25 cellular contexts compared by ENCODE assay signal in the genomic region with DNA sequence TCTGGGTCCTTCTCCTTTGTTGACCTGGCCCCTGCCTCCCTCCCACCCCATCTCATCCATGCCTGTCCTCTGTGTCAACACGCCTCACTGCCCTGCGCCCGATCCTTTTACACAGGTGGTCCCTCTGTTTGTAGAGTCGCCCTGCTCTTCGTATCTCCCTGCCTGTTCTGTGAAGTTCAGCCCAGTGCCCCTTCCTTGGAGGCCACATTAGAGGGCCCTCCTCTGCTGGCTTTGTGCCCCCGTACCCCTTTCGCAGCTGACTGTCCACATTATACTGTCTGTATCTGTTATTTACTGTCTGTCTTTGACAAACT. TPM values are rescaled to one million over a fixed set of nuclear protein-coding genes. Genes with fewer than 3 reads are reported as not detected.
DNase-seq lines count a peak whose midpoint lies in the region; ATAC-seq and TF ChIP-seq lines count a peak whose summit lies in the region.
"Had no signal": no experiment of that assay in that cellular context is flagged by ENCODE, and none has a peak within 500 bp of the region (broad histone marks: within the 10 kb centered on the region; RNA-seq: fewer than 3 reads in every experiment).

No MANE protein-coding gene starts in this region.

- peaks cover 37% of the 10 kb centered on the region for H3K36me3 Mint-ChIP-seq in Calu3 (ENCODE audit: insufficient read depth, unreplicated experiment)
- no peaks in the 10 kb centered on the region for H3K36me3 Mint-ChIP-seq in nephron (ENCODE audit: low read depth)
- H3K36me3 Mint-ChIP-seq: stimulated activated effector memory CD8-positive, alpha-beta T cell treated with anti-CD3 and anti-CD28 coated beads, Interleukin-12 subunit alpha, Interleukin-12 subunit beta, amount 100 ng/mL, for 72 hours had no signal

- WGBS in thyroid gland, 2 donors = 76 to 86% methylated on average over 7 of the region's 7 CpGs

- no TSS peak for BruUV-seq in Calu3 (replicated peaks; lab: Mats Ljungman, UMichigan)

- H3K27ac ChIP-seq in RWPE1 = peak overlapping the region; percentile 78
- peak overlapping the region; percentile 38 to 57 (median 52) for H3K27ac ChIP-seq in thyroid gland
- H3K27ac ChIP-seq: neutrophil, SK-N-MC, suprapubic skin had no signal

- peaks cover 92% of the 10 kb centered on the region for H3K4me1 Mint-ChIP-seq in Calu3 (ENCODE audit: low read depth, unreplicated experiment)
- peaks cover 85% of the 10 kb centered on the region for H3K4me1 Mint-ChIP-seq in nephron
- H3K4me1 Mint-ChIP-seq: activated CD4-positive, alpha-beta T cell treated with anti-CD3 and anti-CD28 coated beads for 36 hours; stimulated activated effector memory CD8-positive, alpha-beta T cell treated with anti-CD3 and anti-CD28 coated beads, Interleukin-12 subunit alpha, Interleukin-12 subunit beta, amount 100 ng/mL, for 72 hours had no signal

- H3K4me3 Mint-ChIP-seq in Calu3 (ENCODE audit: low read depth, unreplicated experiment) = peak overlapping the region; percentile 23
- H3K4me3 Mint-ChIP-seq in nephron = no peak overlapping the region
- H3K4me3 Mint-ChIP-seq: activated CD4-positive, alpha-beta T cell treated with anti-CD3 and anti-CD28 coated beads for 36 hours; activated T-cell treated with anti-CD3 and anti-CD28 coated beads, Interleukin-2, amount 50 U/mL, for 4 hours; endodermal cell; stimulated activated effector memory CD8-positive, alpha-beta T cell treated with anti-CD3 and anti-CD28 coated beads, Interleukin-12 subunit alpha, Interleukin-12 subunit beta, amount 100 ng/mL, for 72 hours had no signal

- no peak for ATAC-seq in GM18520 (IDR thresholded peaks at IDR 0.05; ENCODE audit: unreplicated experiment)
- no peak for ATAC-seq in HG03159 (IDR thresholded peaks at IDR 0.05; ENCODE audit: unreplicated experiment)
- ATAC-seq: activated CD4-positive, alpha-beta T cell treated with anti-CD3 and anti-CD28 coated beads for 36 hours; activated T-cell treated with anti-CD3 and anti-CD28 coated beads, Interleukin-2, amount 50 U/mL, for 4 hours; stimulated activated effector memory CD8-positive, alpha-beta T cell treated with anti-CD3 and anti-CD28 coated beads, Interleukin-12 subunit alpha, Interleukin-12 subunit beta, amount 100 ng/mL, for 72 hours had no signal

- peaks cover 65 to 95% of the 10 kb centered on the region in 2 donors for H3K4me1 ChIP-seq in thyroid gland

- intact Hi-C loops in Calu3 (cut with micrococcal nuclease; ENCODE audit: unreplicated experiment) (loop anchor here (5.0 kb wide), 1 partner anchor 90 kb away; no protein-coding TSS in a partner anchor), thyroid gland (cut with DNase I) (no loop called here)

- CTCF ChIA-PET in Calu3 (lab: Charles Lee) = interaction anchor here (0.5 to 3.0 kb wide), 3 partner anchors 24 to 676 kb away, joined by 3 to 8 read pairs (median 7); no protein-coding TSS in a partner anchor
- CTCF ChIA-PET in RWPE1 (lab: Yijun Ruan, JAX) = no interaction called here

- no peaks in the 10 kb centered on the region for H3K9me3 ChIP-seq in thyroid gland
- H3K9me3 ChIP-seq: adrenal gland, neutrophil, suprapubic skin had no signal

- H3K27me3 ChIP-seq in thyroid gland = no peaks in the 10 kb centered on the region
- H3K27me3 ChIP-seq: adrenal gland, suprapubic skin had no signal

- peak overlapping the region; percentile 9 for H3K27ac Mint-ChIP-seq in Calu3 (ENCODE audit: unreplicated experiment)
- H3K27ac Mint-ChIP-seq in nephron = peak overlapping the region; percentile 51 to 91 (median 61)
- H3K27ac Mint-ChIP-seq: activated CD4-positive, alpha-beta T cell treated with anti-CD3 and anti-CD28 coated beads for 36 hours; endodermal cell; stimulated activated effector memory CD8-positive, alpha-beta T cell treated with anti-CD3 and anti-CD28 coated beads, Interleukin-12 subunit alpha, Interleukin-12 subunit beta, amount 100 ng/mL, for 72 hours had no signal

- TF ChIP-seq CTCF in Calu3 (IDR thresholded peaks at IDR 0.05; ENCODE audit: unreplicated experiment) = no peak
- TF ChIP-seq CTCF in RWPE1 (conservative IDR thresholded peaks at IDR 0.05; ENCODE audit: low read depth) = no peak
- TF ChIP-seq CTCF in nephron (IDR thresholded peaks at IDR 0.05; ENCODE audit: unreplicated experiment in 3 of 3) = no peak
- TF ChIP-seq CTCF in thyroid gland (IDR thresholded peaks at IDR 0.05) = no peak

- no peaks in the 10 kb centered on the region for H3K27me3 Mint-ChIP-seq in Calu3 (ENCODE audit: unreplicated experiment)
- no peaks in the 10 kb centered on the region for H3K27me3 Mint-ChIP-seq in nephron (ENCODE audit: low read depth)

- no peaks in the 10 kb centered on the region for H3K36me3 ChIP-seq in thyroid gland
- H3K36me3 ChIP-seq: adrenal gland, neutrophil, suprapubic skin had no signal

- no peak for TF ChIP-seq POLR2A in thyroid gland (IDR thresholded peaks at IDR 0.05)

- DNase-seq in Calu3 (no peak), RWPE1 (ENCODE audit: low spot score) (no peak), thyroid gland (no peak), GF-D8 (lab: John Stamatoyannopoulos, UW) (no peak)
- DNase-seq: activated CD4-positive, alpha-beta T cell treated with anti-CD3 and anti-CD28 coated beads for 36 hours; activated naive CD4-positive, alpha-beta T cell; activated T-cell treated with anti-CD3 and anti-CD28 coated beads, Interleukin-2, amount 50 U/mL, for 4 hours; adrenal gland; cortex of kidney; endodermal cell; islet precursor cell; MV-4-11; NCI-H1694; NCI-H2171 treated with DMSO at 0.1 percent for 48 hours; NCI-H524; small intestine; stimulated activated CD4-positive, alpha-beta T cell treated with anti-CD3 and anti-CD28 coated beads, Interleukin-2, amount 100 ng/mL, for 24 hours; T-helper 2 cell had no signal

- POLR2A ChIA-PET in RWPE1 (lab: Yijun Ruan, JAX; ENCODE audit: low non-redundant PET) = no interaction called here

- H3K9me3 Mint-ChIP-seq in Calu3 (ENCODE audit: low read depth, unreplicated experiment) = no peaks in the 10 kb centered on the region
- H3K9me3 Mint-ChIP-seq in nephron = no peaks in the 10 kb centered on the region
- H3K9me3 Mint-ChIP-seq: activated T-cell treated with anti-CD3 and anti-CD28 coated beads, Interleukin-2, amount 50 U/mL, for 4 hours; endodermal cell; stimulated activated effector memory CD8-positive, alpha-beta T cell treated with anti-CD3 and anti-CD28 coated beads, Interleukin-12 subunit alpha, Interleukin-12 subunit beta, amount 100 ng/mL, for 72 hours had no signal

- no peak overlapping the region for H3K4me3 ChIP-seq in thyroid gland (replicated peaks in 1 of 3)
- H3K4me3 ChIP-seq: adrenal gland, SK-N-MC, suprapubic skin had no signal

RNA-seq across cellular contexts. Expression of a gene that starts 25.5 kb away (rescaled TPM):
- total RNA-seq in Calu3 (2022) = 75.1 and 78.6 TPM in 2 replicates
- total RNA-seq in thyroid gland = 10 to 100 TPM; 40.3 to 55.3 (median 47.3) TPM
